Comparison of ENCODE assay signal across 17 cellular contexts in genomic region chr4:15996773-15997172, GRCh38.
DNase-seq lines count a peak whose midpoint lies in the region; ATAC-seq and TF ChIP-seq lines count a peak whose summit lies in the region.
"Had no signal": no experiment of that assay in that cellular context is flagged by ENCODE, and none has a peak within 500 bp of the region (broad histone marks: within the 10 kb centered on the region; RNA-seq: fewer than 3 reads in every experiment).

No MANE protein-coding gene starts in this region.

- ATAC-seq in GM19035 (IDR thresholded peaks at IDR 0.05; ENCODE audit: unreplicated experiment) (peak; percentile 51), HG03342 (IDR thresholded peaks at IDR 0.05; ENCODE audit: unreplicated experiment) (peak; percentile 71), GM19324 (IDR thresholded peaks at IDR 0.05; ENCODE audit: low FRiP score, unreplicated experiment) (no peak), GM21786 (IDR thresholded peaks at IDR 0.05; ENCODE audit: unreplicated experiment) (no peak)

- DNase-seq in GM12865 (ENCODE audit: low read depth) (peak; percentile 9), foreskin fibroblast (peak; percentile 7 to 14), activated gamma-delta T cell treated with Interleukin-2 at 50 U/mL for 16 hours (no peak), NCI-H128 (lab: John Stamatoyannopoulos, UW; ENCODE audit: unreplicated experiment) (no peak)
- DNase-seq: activated CD4-positive, alpha-beta T cell treated with anti-CD3 and anti-CD28 coated beads, Interleukin-2, amount 50 U/mL, for 48 hours; BE2C; hippocampal formation; KG1; NCI-H1694 treated with DMSO at 0.1 percent for 48 hours; NCI-H510A treated with DMSO at 0.1 percent for 48 hours; posterior cingulate gyrus; stimulated activated CD4-positive, alpha-beta T cell treated with anti-CD3 and anti-CD28 coated beads, Interleukin-12 subunit alpha, Interleukin-12 subunit beta, amount 100 ng/mL, for 4 hours had no signal

- H3K4me3 ChIP-seq in GM12865 (ENCODE audit: low read depth, low read length) (no peak overlapping the region), foreskin fibroblast (ENCODE audit: low read depth in 1 of 2, low read length in 2 of 2) (no peak overlapping the region)
- H3K4me3 ChIP-seq: SJSA1 had no signal

- no peak for TF ChIP-seq CTCF in GM12865 (IDR thresholded peaks at IDR 0.05; ENCODE audit: insufficient read depth, low read depth, low read length, missing control alignments)
- no peak for TF ChIP-seq CTCF in foreskin fibroblast (IDR thresholded peaks at IDR 0.05; ENCODE audit: low read depth, low read length)

Comparison
In these comparisons a context has a peak if more than half of its experiments do, and no peak if none do; other contexts are left out.
1. DNase-seq: peak in GM12865 (single experiment) and foreskin fibroblast (2 of 2); none in activated gamma-delta T cell treated with Interleukin-2 at 50 U/mL for 16 hours (single experiment) and NCI-H128 (single experiment).
2. ATAC-seq: peak in GM19035 (single experiment) and HG03342 (single experiment); none in GM19324 (single experiment) and GM21786 (single experiment).